ENCODE assay signal across 14 cellular contexts in the genomic region with DNA sequence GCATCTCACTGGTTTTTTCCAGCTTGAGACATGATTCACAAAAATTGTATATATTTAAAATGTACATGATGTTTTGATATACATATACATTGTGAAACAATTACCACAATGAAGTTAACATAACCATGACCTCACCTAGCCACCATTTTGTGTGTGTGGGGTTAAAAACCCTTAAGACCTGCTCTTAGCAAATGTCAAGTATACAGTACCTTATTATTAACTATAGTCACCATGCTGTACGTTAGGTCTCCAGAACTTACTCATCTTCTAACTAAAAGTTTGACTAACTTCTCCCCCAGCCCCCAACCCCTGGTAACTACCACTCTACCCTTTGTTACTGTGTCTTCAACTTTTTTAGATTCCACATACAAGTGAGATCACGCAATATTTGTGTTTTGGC.
"Had no signal": no experiment of that assay in that cellular context is flagged by ENCODE, and none has a peak within 500 bp of the region (broad histone marks: within the 10 kb centered on the region; RNA-seq: fewer than 3 reads in every experiment).

No MANE protein-coding gene starts in this region.

- ATAC-seq: lower lobe of right lung, pancreas, sciatic nerve, WTC11 had no signal

- DNase-seq: activated CD4-positive, alpha-beta T cell treated with anti-CD3 and anti-CD28 coated beads for 48 hours; activated gamma-delta T cell; aorta; cerebellar nuclear complex; effector memory CD4-positive, alpha-beta T cell; head of caudate nucleus; lower lobe of right lung; midbrain; pancreas; stimulated activated CD4-positive, alpha-beta T cell treated with anti-CD3 and anti-CD28 coated beads, Interleukin-1b, Interleukin-23, amount 100 ng/mL, for 48 hours; tibial artery had no signal

- H3K4me3 Mint-ChIP-seq: dendritic cell treated with granulocyte-macrophage colony-stimulating factor and Interleukin-4, amounts not matched to agents 40 ng/mL and 50 ng/mL, for 4 days; WTC11 had no signal

- H3K9me3 Mint-ChIP-seq: dendritic cell treated with granulocyte-macrophage colony-stimulating factor and Interleukin-4, amounts not matched to agents 40 ng/mL and 50 ng/mL, for 4 days had no signal

- H3K27me3 Mint-ChIP-seq: dendritic cell treated with granulocyte-macrophage colony-stimulating factor and Interleukin-4, amounts not matched to agents 40 ng/mL and 50 ng/mL, for 4 days had no signal

- H3K27ac Mint-ChIP-seq: dendritic cell treated with granulocyte-macrophage colony-stimulating factor and Interleukin-4, amounts not matched to agents 40 ng/mL and 50 ng/mL, for 4 days had no signal

- H3K36me3 Mint-ChIP-seq: WTC11 had no signal
